In genomic region chr15:100598655-100599054, GRCh38 we compare ENCODE assay signal across 22 cellular contexts. TPM values are rescaled to one million over a fixed set of nuclear protein-coding genes. Genes with fewer than 3 reads are reported as not detected.
DNase-seq lines count a peak whose midpoint lies in the region; ATAC-seq and TF ChIP-seq lines count a peak whose summit lies in the region.
"Had no signal": no experiment of that assay in that cellular context is flagged by ENCODE, and none has a peak within 500 bp of the region (broad histone marks: within the 10 kb centered on the region; RNA-seq: fewer than 3 reads in every experiment).

No MANE protein-coding gene starts in this region.

- no peak overlapping the region for H2BK20ac ChIP-seq in H9 (ENCODE audit: low read depth, low read length, poor library complexity, severe bottlenecking)

- no CpG with 5 or more reads among the region's 1 CpG for WGBS in H9 (ENCODE audit: extremely low coverage, insufficient read length, low lambda C conversion rate)

- TF ChIP-seq CTCF in activated CD8-positive, alpha-beta T cell treated with anti-CD3 and anti-CD28 coated beads for 36 hours (IDR thresholded peaks at IDR 0.05) = no peak
- TF ChIP-seq CTCF in H9 (conservative IDR thresholded peaks at IDR 0.05) = no peak

- no peak overlapping the region for H3T11ph ChIP-seq in H9 (ENCODE audit: low read length)

- peaks cover 2% of the 10 kb centered on the region; the same call in 1 of the 2 replicates for H3K79me2 ChIP-seq in H9 (ENCODE audit: insufficient read depth, low read length)

- peaks cover 3% of the 10 kb centered on the region for H4K20me1 ChIP-seq in H9 (ENCODE audit: control insufficient read depth, insufficient read depth, insufficient read length)

- no peak overlapping the region for H2BK120ac ChIP-seq in H9 (ENCODE audit: low read depth, low read length, poor library complexity, severe bottlenecking)

- H3K23me2 ChIP-seq in H9 (ENCODE audit: insufficient read length, low read depth, low read length, poor library complexity, severe bottlenecking) = peaks cover 17% of the 10 kb centered on the region

- no peak overlapping the region for H3K56ac ChIP-seq in H9 (ENCODE audit: insufficient read length, low read depth, low read length)

- no peaks in the 10 kb centered on the region for H3K27me3 ChIP-seq in CD4-positive, CD25-positive, alpha-beta regulatory T cell (ENCODE audit: control insufficient read depth, insufficient read depth, low read length)
- H3K27me3 ChIP-seq in CD4-positive, alpha-beta memory T cell (ENCODE audit: insufficient read depth, low read length) = no peaks in the 10 kb centered on the region
- H3K27me3 ChIP-seq in H9 (ENCODE audit: insufficient read depth, low read length) = no peaks in the 10 kb centered on the region
- H3K27me3 ChIP-seq: left lung, MG63 had no signal

- H4K8ac ChIP-seq in H9 (replicated peaks; ENCODE audit: insufficient read length, low read depth, low read length) = no peak overlapping the region

- H3K23ac ChIP-seq in H9 (ENCODE audit: insufficient read length, low read depth, low read length) = no peak overlapping the region

- no peak overlapping the region for H2AK5ac ChIP-seq in H9 (ENCODE audit: insufficient read length, low read length)

- no peaks in the 10 kb centered on the region for H3K9me3 Mint-ChIP-seq in CD4-positive, CD25-positive, alpha-beta regulatory T cell
- H3K9me3 Mint-ChIP-seq in CD4-positive, alpha-beta memory T cell = no peaks in the 10 kb centered on the region
- H3K9me3 Mint-ChIP-seq in activated CD8-positive, alpha-beta T cell treated with anti-CD3 and anti-CD28 coated beads for 36 hours = no peaks in the 10 kb centered on the region
- no peaks in the 10 kb centered on the region for H3K9me3 Mint-ChIP-seq in naive thymus-derived CD8-positive, alpha-beta T cell
- H3K9me3 Mint-ChIP-seq in H9 = no peaks in the 10 kb centered on the region; a peak in 1 of 5 replicates
- H3K9me3 Mint-ChIP-seq: GM23338 had no signal

- H4K91ac ChIP-seq in H9 (ENCODE audit: insufficient read length, low read depth, low read length) = no peak overlapping the region

- peak overlapping the region; percentile 17 for H3K4me3 ChIP-seq in CD4-positive, CD25-positive, alpha-beta regulatory T cell (ENCODE audit: low read depth, low read length)
- peak overlapping the region in 1 of 2 donors; percentile 2 for H3K4me3 ChIP-seq in CD4-positive, alpha-beta memory T cell (ENCODE audit: low read length in 2 of 2)
- H3K4me3 ChIP-seq: GM23338, left lung, MG63, skin epidermis, thoracic aorta had no signal

- no peak overlapping the region for H3K4me2 ChIP-seq in H9 (ENCODE audit: insufficient read depth, insufficient read length, low read length)
- H3K4me2 ChIP-seq: GM23338 had no signal

- CTCF ChIA-PET in CD4-positive, alpha-beta memory T cell (lab: Charles Lee; ENCODE audit: partially characterized antibody) = interaction anchor here (1.3 to 4.1 kb wide), 3 partner anchors 26 to 249 kb away, joined by 3 to 35 read pairs (median 3); no protein-coding TSS in a partner anchor
- CTCF ChIA-PET in activated CD8-positive, alpha-beta T cell treated with anti-CD3 and anti-CD28 coated beads for 36 hours (lab: Charles Lee) = interaction anchor here (1.2 to 3.1 kb wide), 2 partner anchors 248 to 256 kb away, joined by 3 to 24 read pairs; partner anchors contain the start of gene ADAMTS17

- H3K4me1 Mint-ChIP-seq in CD4-positive, CD25-positive, alpha-beta regulatory T cell = peaks cover 26 to 73% (median 53%) of the 10 kb centered on the region in 4 donors
- H3K4me1 Mint-ChIP-seq in CD4-positive, alpha-beta memory T cell = peaks cover 45 to 61% (median 52%) of the 10 kb centered on the region in 4 donors
- H3K4me1 Mint-ChIP-seq in activated CD8-positive, alpha-beta T cell treated with anti-CD3 and anti-CD28 coated beads for 36 hours (ENCODE audit: low read depth) = peaks cover 59% of the 10 kb centered on the region
- H3K4me1 Mint-ChIP-seq in naive thymus-derived CD8-positive, alpha-beta T cell = peaks cover 12 to 61% (median 39%) of the 10 kb centered on the region in 4 donors
- H3K4me1 Mint-ChIP-seq in H9 = peaks cover 4 to 7% of the 10 kb centered on the region in 2 experiments

- H3K4ac ChIP-seq in H9 (ENCODE audit: low read depth, low read length) = no peak overlapping the region

- no peak overlapping the region for H3K9ac ChIP-seq in H9 (ENCODE audit: extremely low read depth, insufficient read length, low read length)

- H4K5ac ChIP-seq in H9 (ENCODE audit: insufficient read length, low read depth, low read length) = no peak overlapping the region

- no peak overlapping the region for H3K18ac ChIP-seq in H9 (ENCODE audit: insufficient read length, low read depth, low read length)

- peak overlapping the region; percentile 91 for H3K27ac ChIP-seq in CD4-positive, CD25-positive, alpha-beta regulatory T cell (ENCODE audit: insufficient read depth, low read length, poor library complexity, severe bottlenecking)
- H3K27ac ChIP-seq in CD4-positive, alpha-beta memory T cell (ENCODE audit: low read depth, low read length) = peak overlapping the region; percentile 95
- no peak overlapping the region for H3K27ac ChIP-seq in H9 (ENCODE audit: insufficient read length, low read depth, low read length)
- H3K27ac ChIP-seq: left lung, thoracic aorta had no signal

- H3K4me3 Mint-ChIP-seq in CD4-positive, CD25-positive, alpha-beta regulatory T cell = peak overlapping the region in 3 of 4 donors; percentile 13 to 73 (median 66)
- peak overlapping the region; percentile 40 to 86 (median 68) for H3K4me3 Mint-ChIP-seq in CD4-positive, alpha-beta memory T cell
- no peak overlapping the region for H3K4me3 Mint-ChIP-seq in activated CD8-positive, alpha-beta T cell treated with anti-CD3 and anti-CD28 coated beads for 36 hours
- H3K4me3 Mint-ChIP-seq in naive thymus-derived CD8-positive, alpha-beta T cell = peak overlapping the region in 9 of 10 donors; percentile 6 to 68 (median 55)
- no peak overlapping the region for H3K4me3 Mint-ChIP-seq in H9
- H3K4me3 Mint-ChIP-seq: GM23338 had no signal

- H3K36me3 ChIP-seq in CD4-positive, CD25-positive, alpha-beta regulatory T cell (ENCODE audit: control insufficient read depth, insufficient read depth, low read length) = no peaks in the 10 kb centered on the region
- no peaks in the 10 kb centered on the region for H3K36me3 ChIP-seq in CD4-positive, alpha-beta memory T cell (ENCODE audit: insufficient read depth, low read length)
- H3K36me3 ChIP-seq: left lung, thoracic aorta had no signal

- no peak overlapping the region for H2BK5ac ChIP-seq in H9 (ENCODE audit: insufficient read length, low read length)

- no peak for DNase-seq in CD4-positive, CD25-positive, alpha-beta regulatory T cell
- no peak for DNase-seq in CD4-positive, alpha-beta memory T cell
- peak; percentile 16 for DNase-seq in activated CD8-positive, alpha-beta T cell treated with anti-CD3 and anti-CD28 coated beads for 36 hours
- DNase-seq in naive thymus-derived CD8-positive, alpha-beta T cell = no peak
- DNase-seq in NCI-H524 treated with DMSO at 0.1 percent for 48 hours (lab: John Stamatoyannopoulos, UW) (no peak), H9 (no peak), NCI-H748 (lab: John Stamatoyannopoulos, UW; ENCODE audit: unreplicated experiment) (no peak)
- DNase-seq: activated CD4-positive, CD25-positive, alpha-beta regulatory T cell treated with anti-CD3 and anti-CD28 coated beads, Interleukin-2, amount 50 U/mL, for 72 hours; activated CD8-positive, alpha-beta memory T cell treated with anti-CD3 and anti-CD28 coated beads, Interleukin-2, amount 50 U/mL, for 4 hours; activated effector memory CD4-positive, alpha-beta T cell treated with anti-CD3 and anti-CD28 coated beads, Interleukin-2, amount 50 U/mL, for 16 hours; amniotic stem cell; effector CD4-positive, alpha-beta T cell; left lung; mesendoderm; MG63; NCI-H1417 treated with DMSO at 0.1 percent for 48 hours; NCI-H2107; SHP77 treated with DMSO at 0.1 percent for 48 hours had no signal

- H2BK15ac ChIP-seq in H9 (ENCODE audit: low read depth, low read length) = no peak overlapping the region

- POLR2A ChIA-PET in CD4-positive, alpha-beta memory T cell (lab: Charles Lee; ENCODE audit: partially characterized antibody) = interaction anchor here (2.4 kb wide), 1 partner anchor 10 kb away, joined by 9 read pairs; no protein-coding TSS in a partner anchor
- POLR2A ChIA-PET in activated CD8-positive, alpha-beta T cell treated with anti-CD3 and anti-CD28 coated beads for 36 hours (lab: Charles Lee) = interaction anchor here (0.7 kb wide), 1 partner anchor 256 kb away, joined by 3 read pairs; no protein-coding TSS in a partner anchor
- POLR2A ChIA-PET in naive thymus-derived CD8-positive, alpha-beta T cell (lab: Charles Lee) = interaction anchor here (0.7 kb wide), 1 partner anchor 670 kb away, joined by 3 read pairs; no protein-coding TSS in a partner anchor

- no peak overlapping the region for H2BK12ac ChIP-seq in H9 (ENCODE audit: insufficient read length, low read depth, low read length)

- no peaks in the 10 kb centered on the region for H3K27me3 Mint-ChIP-seq in CD4-positive, CD25-positive, alpha-beta regulatory T cell
- no peaks in the 10 kb centered on the region for H3K27me3 Mint-ChIP-seq in CD4-positive, alpha-beta memory T cell
- no peaks in the 10 kb centered on the region for H3K27me3 Mint-ChIP-seq in activated CD8-positive, alpha-beta T cell treated with anti-CD3 and anti-CD28 coated beads for 36 hours
- H3K27me3 Mint-ChIP-seq in naive thymus-derived CD8-positive, alpha-beta T cell = no peaks in the 10 kb centered on the region
- H3K27me3 Mint-ChIP-seq in H9 (ENCODE audit: low read depth) = no peaks in the 10 kb centered on the region

- H3K36me3 Mint-ChIP-seq in CD4-positive, CD25-positive, alpha-beta regulatory T cell = no peaks in the 10 kb centered on the region
- peaks cover under 1 to 4% of the 10 kb centered on the region in 2 donors for H3K36me3 Mint-ChIP-seq in CD4-positive, alpha-beta memory T cell
- peaks cover 38% of the 10 kb centered on the region for H3K36me3 Mint-ChIP-seq in activated CD8-positive, alpha-beta T cell treated with anti-CD3 and anti-CD28 coated beads for 36 hours (ENCODE audit: low read depth)
- no peaks in the 10 kb centered on the region for H3K36me3 Mint-ChIP-seq in naive thymus-derived CD8-positive, alpha-beta T cell
- H3K36me3 Mint-ChIP-seq in H9 (ENCODE audit: insufficient read depth in 1 of 3, low read depth in 3 of 3) = no peaks in the 10 kb centered on the region

- peak overlapping the region in 2 of 3 donors; percentile 91 to 97 for H3K27ac Mint-ChIP-seq in CD4-positive, CD25-positive, alpha-beta regulatory T cell
- H3K27ac Mint-ChIP-seq in CD4-positive, alpha-beta memory T cell = peak overlapping the region in 6 of 7 donors; percentile 89 to 98 (median 93)
- H3K27ac Mint-ChIP-seq in activated CD8-positive, alpha-beta T cell treated with anti-CD3 and anti-CD28 coated beads for 36 hours = peak overlapping the region; percentile 98
- H3K27ac Mint-ChIP-seq in naive thymus-derived CD8-positive, alpha-beta T cell = peak overlapping the region in 3 of 10 donors; percentile 91 to 99 (median 93)
- no peak overlapping the region; a peak in 1 of 7 replicates for H3K27ac Mint-ChIP-seq in H9
- H3K27ac Mint-ChIP-seq: GM23338 had no signal

- no peaks in the 10 kb centered on the region for H3K79me1 ChIP-seq in H9 (ENCODE audit: insufficient read depth, low read depth, low read length, poor library complexity, severe bottlenecking)

- no peak overlapping the region for H2AFZ ChIP-seq in H9 (ENCODE audit: low read length)
- H2AFZ ChIP-seq: GM23338 had no signal

- no peaks in the 10 kb centered on the region for H3K9me3 ChIP-seq in CD4-positive, CD25-positive, alpha-beta regulatory T cell (ENCODE audit: control insufficient read depth in 2 of 2, low read length in 2 of 2)
- H3K9me3 ChIP-seq in CD4-positive, alpha-beta memory T cell (ENCODE audit: control insufficient read depth in 1 of 2, low read length in 2 of 2) = no peaks in the 10 kb centered on the region
- H3K9me3 ChIP-seq in H9 (ENCODE audit: control insufficient read depth, low read depth, low read length) = no peaks in the 10 kb centered on the region
- H3K9me3 ChIP-seq: left lung, MG63, thoracic aorta had no signal

- H3K4me1 ChIP-seq in CD4-positive, CD25-positive, alpha-beta regulatory T cell (ENCODE audit: control insufficient read depth, insufficient read depth, low read length, poor library complexity, severe bottlenecking) = peaks cover 87% of the 10 kb centered on the region
- H3K4me1 ChIP-seq in CD4-positive, alpha-beta memory T cell (ENCODE audit: insufficient read depth, low read length) = peaks cover 75% of the 10 kb centered on the region
- no peaks in the 10 kb centered on the region; the same call in 1 of the 2 replicates for H3K4me1 ChIP-seq in H9 (ENCODE audit: insufficient read depth, low read length)

- intact Hi-C loops in CD4-positive, alpha-beta memory T cell (cut with micrococcal nuclease) = no loop called here
- intact Hi-C loops in activated CD8-positive, alpha-beta T cell treated with anti-CD3 and anti-CD28 coated beads for 36 hours (cut with micrococcal nuclease) = loop anchor here (5.0 kb wide), 1 partner anchor 256 kb away; the partner anchor contains the start of gene ADAMTS17

- H3K14ac ChIP-seq in H9 (ENCODE audit: insufficient read depth, low read length) = no peak overlapping the region

- no peak for ATAC-seq in CD4-positive, CD25-positive, alpha-beta regulatory T cell (ENCODE audit: low read depth in 2 of 2)
- no peak for ATAC-seq in activated CD8-positive, alpha-beta T cell treated with anti-CD3 and anti-CD28 coated beads for 36 hours
- ATAC-seq in naive thymus-derived CD8-positive, alpha-beta T cell = no peak
- ATAC-seq: GM23338, left lung, Panc1 had no signal

RNA-seq across cellular contexts. Expression of gene LINS1, which starts 3.3 kb away (rescaled TPM):
- total RNA-seq in CD4-positive, CD25-positive, alpha-beta regulatory T cell = 62.5 TPM
- 10 to 100 TPM; 37.8 to 62.8 (median 54.4) TPM for polyA plus RNA-seq in CD4-positive, CD25-positive, alpha-beta regulatory T cell
- 10 to 100 TPM; 76.4 to 84.0 TPM for total RNA-seq in CD4-positive, alpha-beta memory T cell
- polyA plus RNA-seq in CD4-positive, alpha-beta memory T cell = 10 to 100 TPM; 65.8 to 81.3 TPM
- 10 to 100 TPM; 28.7 to 29.4 TPM for total RNA-seq in activated CD8-positive, alpha-beta T cell treated with anti-CD3 and anti-CD28 coated beads for 36 hours
- 10 to 100 TPM; 46.2 to 47.1 TPM for total RNA-seq in naive thymus-derived CD8-positive, alpha-beta T cell
- polyA plus RNA-seq in naive thymus-derived CD8-positive, alpha-beta T cell = 10 to 100 TPM; 41.2 to 71.4 (median 65.7) TPM
- 8.8 and 11.2 TPM in 2 replicates for total RNA-seq in H9 (2021)

RNA-seq across cellular contexts. Expression of gene ASB7, which starts 3.7 kb away (rescaled TPM):
- 20.3 TPM for total RNA-seq in CD4-positive, CD25-positive, alpha-beta regulatory T cell
- polyA plus RNA-seq in CD4-positive, CD25-positive, alpha-beta regulatory T cell = 10 to 100 TPM; 10.5 to 14.9 (median 12.7) TPM
- 10 to 100 TPM; 19.5 to 20.0 TPM for total RNA-seq in CD4-positive, alpha-beta memory T cell
- 10 to 100 TPM; 14.3 to 15.9 TPM for polyA plus RNA-seq in CD4-positive, alpha-beta memory T cell
- total RNA-seq in activated CD8-positive, alpha-beta T cell treated with anti-CD3 and anti-CD28 coated beads for 36 hours = 10 to 100 TPM; 15.7 to 18.4 TPM
- total RNA-seq in naive thymus-derived CD8-positive, alpha-beta T cell = 10 to 100 TPM; 20.5 to 20.9 TPM
- polyA plus RNA-seq in naive thymus-derived CD8-positive, alpha-beta T cell = 10 to 100 TPM; 12.2 to 13.9 (median 12.7) TPM
- 12.8 and 13.9 TPM in 2 replicates for total RNA-seq in H9 (2021)

Comparison
In these comparisons a context has a peak if more than half of its experiments do, and no peak if none do; other contexts are left out.
1. H3K27ac Mint-ChIP-seq: peak in CD4-positive, CD25-positive, alpha-beta regulatory T cell (2 of 3), CD4-positive, alpha-beta memory T cell (6 of 7) and activated CD8-positive, alpha-beta T cell treated with anti-CD3 and anti-CD28 coated beads for 36 hours (single experiment); none in H9 (0 of 3).
2. H3K4me3 Mint-ChIP-seq: peak in CD4-positive, CD25-positive, alpha-beta regulatory T cell (3 of 4), CD4-positive, alpha-beta memory T cell (8 of 8) and naive thymus-derived CD8-positive, alpha-beta T cell (9 of 10); none in activated CD8-positive, alpha-beta T cell treated with anti-CD3 and anti-CD28 coated beads for 36 hours (single experiment) and H9 (0 of 2).